8 cellular contexts compared by ENCODE assay signal in the genomic region with DNA sequence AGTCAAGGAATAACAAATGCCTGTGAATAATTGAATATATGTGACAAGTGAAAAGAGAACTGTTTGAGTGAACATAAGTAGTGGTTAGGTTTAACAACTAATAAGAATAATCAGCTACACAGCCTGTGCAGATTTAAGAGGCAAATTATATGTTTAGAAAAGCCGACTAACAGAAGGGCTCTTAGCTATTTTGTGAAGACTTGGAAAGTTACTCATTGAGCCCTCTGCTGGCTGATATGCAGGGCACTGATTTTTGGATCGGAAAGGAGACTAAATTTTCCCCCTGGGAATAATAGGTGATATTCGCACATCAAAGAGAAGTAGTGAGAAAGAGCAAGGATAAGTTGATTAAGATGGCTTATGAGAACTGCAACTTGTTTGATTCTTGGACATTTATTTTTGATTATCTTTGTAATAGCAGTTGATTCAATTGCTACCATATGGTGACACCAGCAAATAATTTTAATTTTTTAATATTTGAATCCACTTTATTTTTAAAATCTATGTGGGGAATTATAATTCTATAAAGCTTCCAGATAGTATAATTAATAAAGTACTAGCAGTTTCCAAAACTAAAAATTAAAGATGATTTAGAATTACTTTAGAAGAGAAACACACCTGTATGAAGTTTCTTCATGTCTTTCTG.
DNase-seq lines count a peak whose midpoint lies in the region; ATAC-seq and TF ChIP-seq lines count a peak whose summit lies in the region.

No MANE protein-coding gene starts in this region.

- H3K27me3 ChIP-seq in brain microvascular endothelial cell (replicated peaks) (no peaks in the 10 kb centered on the region), liver (ENCODE audit: control insufficient read depth in 4 of 4, insufficient read depth in 4 of 4, low read length in 3 of 4) (peaks cover 0 to 3% (median 0%) of the 10 kb centered on the region in 4 donors)

- no peaks in the 10 kb centered on the region for H3K36me3 ChIP-seq in brain microvascular endothelial cell (replicated peaks)
- H3K36me3 ChIP-seq in liver (ENCODE audit: control insufficient read depth in 4 of 4, insufficient read depth in 3 of 4, low read depth in 1 of 4, low read length in 3 of 4): no peaks in the 10 kb centered on the region

- no peak for ATAC-seq in GM21528 (IDR thresholded peaks at IDR 0.05; ENCODE audit: low FRiP score, unreplicated experiment)
- no peak for ATAC-seq in HG02678 (IDR thresholded peaks at IDR 0.05; ENCODE audit: unreplicated experiment)

- H3K9me3 ChIP-seq in liver (ENCODE audit: control insufficient read depth in 4 of 4, low read length in 3 of 4): no peaks in the 10 kb centered on the region

- TF ChIP-seq CTCF in brain microvascular endothelial cell (IDR thresholded peaks at IDR 0.05; ENCODE audit: low read depth, low read length, missing control alignments): peak; percentile 79
- peak; percentile 46 for TF ChIP-seq CTCF in liver (IDR thresholded peaks at IDR 0.05; ENCODE audit: low read depth, low read length, missing input control)

- 24% methylated on average over 3 of the region's 3 CpGs for WGBS in liver

- H3K9ac ChIP-seq in liver (ENCODE audit: low read depth in 1 of 2, low read length in 2 of 2): no peak overlapping the region

- DNase-seq in NCI-H748 (lab: John Stamatoyannopoulos, UW; ENCODE audit: unreplicated experiment) (peak; percentile 59), NCI-H748 treated with DMSO at 0.1 percent for 48 hours (lab: John Stamatoyannopoulos, UW) (no peak), NCI-H2081 treated with DMSO at 0.1 percent for 48 hours (lab: John Stamatoyannopoulos, UW) (peak; percentile 60), brain microvascular endothelial cell (peak; percentile 15), GDM1 (lab: John Stamatoyannopoulos, UW) (no peak)

- peak; percentile 59 to 60 for TF ChIP-seq RAD21 in liver (IDR thresholded peaks at IDR 0.05)

- in situ Hi-C loops in brain microvascular endothelial cell (cut with HindIII; ENCODE audit: low pct_ligation_motif_present, low sequenced_read_pairs): no loop called here

- H3K27ac ChIP-seq in brain microvascular endothelial cell (no peak overlapping the region), liver (ENCODE audit: low read depth in 1 of 2, low read length in 2 of 2) (no peak overlapping the region)

- H3K4me3 ChIP-seq in brain microvascular endothelial cell (ENCODE audit: low read depth, low read length): no peak overlapping the region
- no peak overlapping the region for H3K4me3 ChIP-seq in liver (ENCODE audit: low read depth in 1 of 3, low read length in 3 of 3)

- H3K4me1 ChIP-seq in liver (ENCODE audit: control insufficient read depth in 4 of 4, insufficient read depth in 4 of 4, low read length in 3 of 4): no peaks in the 10 kb centered on the region

TF ChIP-seq in liver, 16 proteins besides CTCF, POLR2A, EP300 and RAD21:
- TF ChIP-seq, protein P1, sequence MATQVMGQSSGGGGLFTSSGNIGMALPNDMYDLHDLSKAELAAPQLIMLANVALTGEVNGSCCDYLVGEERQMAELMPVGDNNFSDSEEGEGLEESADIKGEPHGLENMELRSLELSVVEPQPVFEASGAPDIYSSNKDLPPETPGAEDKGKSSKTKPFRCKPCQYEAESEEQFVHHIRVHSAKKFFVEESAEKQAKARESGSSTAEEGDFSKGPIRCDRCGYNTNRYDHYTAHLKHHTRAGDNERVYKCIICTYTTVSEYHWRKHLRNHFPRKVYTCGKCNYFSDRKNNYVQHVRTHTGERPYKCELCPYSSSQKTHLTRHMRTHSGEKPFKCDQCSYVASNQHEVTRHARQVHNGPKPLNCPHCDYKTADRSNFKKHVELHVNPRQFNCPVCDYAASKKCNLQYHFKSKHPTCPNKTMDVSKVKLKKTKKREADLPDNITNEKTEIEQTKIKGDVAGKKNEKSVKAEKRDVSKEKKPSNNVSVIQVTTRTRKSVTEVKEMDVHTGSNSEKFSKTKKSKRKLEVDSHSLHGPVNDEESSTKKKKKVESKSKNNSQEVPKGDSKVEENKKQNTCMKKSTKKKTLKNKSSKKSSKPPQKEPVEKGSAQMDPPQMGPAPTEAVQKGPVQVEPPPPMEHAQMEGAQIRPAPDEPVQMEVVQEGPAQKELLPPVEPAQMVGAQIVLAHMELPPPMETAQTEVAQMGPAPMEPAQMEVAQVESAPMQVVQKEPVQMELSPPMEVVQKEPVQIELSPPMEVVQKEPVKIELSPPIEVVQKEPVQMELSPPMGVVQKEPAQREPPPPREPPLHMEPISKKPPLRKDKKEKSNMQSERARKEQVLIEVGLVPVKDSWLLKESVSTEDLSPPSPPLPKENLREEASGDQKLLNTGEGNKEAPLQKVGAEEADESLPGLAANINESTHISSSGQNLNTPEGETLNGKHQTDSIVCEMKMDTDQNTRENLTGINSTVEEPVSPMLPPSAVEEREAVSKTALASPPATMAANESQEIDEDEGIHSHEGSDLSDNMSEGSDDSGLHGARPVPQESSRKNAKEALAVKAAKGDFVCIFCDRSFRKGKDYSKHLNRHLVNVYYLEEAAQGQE (IDR thresholded peaks at IDR 0.05): no peak
- TF ChIP-seq HNF4A (conservative IDR thresholded peaks at IDR 0.05): no peak
- TF ChIP-seq HNF4G (IDR thresholded peaks at IDR 0.05): no peak
- no peak for TF ChIP-seq RXRA (IDR thresholded peaks at IDR 0.05)
- no peak for TF ChIP-seq TAF1 (conservative IDR thresholded peaks at IDR 0.05)
- TF ChIP-seq, protein P2, sequence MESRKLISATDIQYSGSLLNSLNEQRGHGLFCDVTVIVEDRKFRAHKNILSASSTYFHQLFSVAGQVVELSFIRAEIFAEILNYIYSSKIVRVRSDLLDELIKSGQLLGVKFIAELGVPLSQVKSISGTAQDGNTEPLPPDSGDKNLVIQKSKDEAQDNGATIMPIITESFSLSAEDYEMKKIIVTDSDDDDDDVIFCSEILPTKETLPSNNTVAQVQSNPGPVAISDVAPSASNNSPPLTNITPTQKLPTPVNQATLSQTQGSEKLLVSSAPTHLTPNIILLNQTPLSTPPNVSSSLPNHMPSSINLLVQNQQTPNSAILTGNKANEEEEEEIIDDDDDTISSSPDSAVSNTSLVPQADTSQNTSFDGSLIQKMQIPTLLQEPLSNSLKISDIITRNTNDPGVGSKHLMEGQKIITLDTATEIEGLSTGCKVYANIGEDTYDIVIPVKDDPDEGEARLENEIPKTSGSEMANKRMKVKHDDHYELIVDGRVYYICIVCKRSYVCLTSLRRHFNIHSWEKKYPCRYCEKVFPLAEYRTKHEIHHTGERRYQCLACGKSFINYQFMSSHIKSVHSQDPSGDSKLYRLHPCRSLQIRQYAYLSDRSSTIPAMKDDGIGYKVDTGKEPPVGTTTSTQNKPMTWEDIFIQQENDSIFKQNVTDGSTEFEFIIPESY (IDR thresholded peaks at IDR 0.05): no peak
- TF ChIP-seq FOXA2 (IDR thresholded peaks at IDR 0.05): no peak
- no peak for TF ChIP-seq GABPA (IDR thresholded peaks at IDR 0.05 in 1 of 2, conservative IDR thresholded peaks at IDR 0.05 in 1 of 2)
- no peak for TF ChIP-seq SP1 (IDR thresholded peaks at IDR 0.05)
- TF ChIP-seq EGR1 (IDR thresholded peaks at IDR 0.05; ENCODE audit: low read depth in 2 of 2): no peak
TF ChIP-seq in liver: peak in this region for 0.

Comparison
In these comparisons a context has a peak if more than half of its experiments do, and no peak if none do; other contexts are left out.
1. DNase-seq: peak in NCI-H748 (single experiment), NCI-H2081 treated with DMSO at 0.1 percent for 48 hours (single experiment) and brain microvascular endothelial cell (single experiment); none in NCI-H748 treated with DMSO at 0.1 percent for 48 hours (single experiment) and GDM1 (single experiment).